30 cellular contexts compared by ENCODE assay signal in the genomic region with DNA sequence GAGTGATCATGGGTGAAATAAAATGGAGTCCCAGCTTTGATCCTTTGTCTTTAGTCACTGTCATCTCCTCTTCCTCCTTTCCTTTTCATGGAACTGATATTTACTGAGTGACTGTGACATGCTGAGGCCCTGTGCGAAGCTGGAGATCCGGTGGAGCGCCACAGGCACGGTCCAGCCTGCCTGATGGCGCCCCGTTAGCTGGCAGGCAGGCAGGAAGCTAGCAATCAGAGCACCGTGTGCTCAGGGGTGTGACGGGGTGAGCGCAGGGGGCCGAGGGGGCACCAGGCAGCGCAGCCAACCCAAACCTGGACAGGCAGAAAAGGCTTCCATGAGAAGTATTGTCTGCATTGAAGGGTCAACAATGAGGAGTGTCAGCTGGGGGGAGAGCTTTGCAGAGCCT.
"Had no signal": no experiment of that assay in that cellular context is flagged by ENCODE, and none has a peak within 500 bp of the region (broad histone marks: within the 10 kb centered on the region; RNA-seq: fewer than 3 reads in every experiment).

No MANE protein-coding gene starts in this region.

- H3K27me3 ChIP-seq: ascending aorta, cardiac muscle cell, SJCRH30 had no signal

- H3K36me3 ChIP-seq: ascending aorta, cardiac muscle cell, SJCRH30 had no signal

- H3K27ac ChIP-seq: ascending aorta, cardiac muscle cell, SJCRH30, SK-N-MC had no signal

- H3K27me3 Mint-ChIP-seq: activated naive CD8-positive, alpha-beta T cell treated with anti-CD3 and anti-CD28 coated beads for 36 hours had no signal

- ATAC-seq: activated CD8-positive, alpha-beta T cell treated with anti-CD3 and anti-CD28 coated beads for 36 hours; activated T-cell treated with anti-CD3 and anti-CD28 coated beads, Interleukin-2, amount 50 U/mL, for 72 hours; activated T-helper 17 cell treated with anti-CD3 and anti-CD28 coated beads, Interleukin-2, amount 50 U/mL, for 72 hours; Panc1 had no signal

- DNase-seq: activated CD4-positive, alpha-beta T cell treated with anti-CD3 and anti-CD28 coated beads, Interleukin-2, amount 10 ng/mL, durations not matched to agents 24 days and 14 days; activated CD4-positive, alpha-beta T cell treated with anti-CD3 and anti-CD28 coated beads, Interleukin-2, amount 50 U/mL, for 4 hours; activated CD8-positive, alpha-beta T cell treated with anti-CD3 and anti-CD28 coated beads for 36 hours; activated effector memory CD4-positive, alpha-beta T cell treated with anti-CD3 and anti-CD28 coated beads, Interleukin-2, amount 50 U/mL, for 16 hours; activated naive CD4-positive, alpha-beta T cell; activated naive CD4-positive, alpha-beta T cell treated with anti-CD3 and anti-CD28 coated beads, Interleukin-2, amount 50 U/mL, for 16 hours; activated naive CD8-positive, alpha-beta T cell treated with anti-CD3 and anti-CD28 coated beads for 36 hours; activated T-cell treated with anti-CD3 and anti-CD28 coated beads, Interleukin-2, amount 50 U/mL, for 1 hour; activated T-cell treated with anti-CD3 and anti-CD28 coated beads, Interleukin-2, amount 50 U/mL, for 72 hours; amygdala; NCI-H1092 treated with DMSO at 0.1 percent for 48 hours; NCI-H1417; NCI-H146; NCI-H187; NCI-H2029 treated with DMSO at 0.1 percent for 48 hours; NCI-H2171 treated with DMSO at 0.1 percent for 48 hours; NCI-H226; NCI-H446 treated with DMSO at 0.1 percent for 48 hours; NCI-H524; NCI-H69; NCI-H82; SHP77; SJCRH30 had no signal

- H3K9me3 ChIP-seq: SJCRH30 had no signal

- H3K27ac Mint-ChIP-seq: activated CD4-positive, alpha-beta T cell treated with anti-CD3 and anti-CD28 coated beads, Interleukin-2, amount 10 ng/mL, durations not matched to agents 24 days and 14 days; activated CD8-positive, alpha-beta T cell treated with anti-CD3 and anti-CD28 coated beads for 36 hours; activated naive CD8-positive, alpha-beta T cell treated with anti-CD3 and anti-CD28 coated beads for 36 hours; activated T-cell treated with anti-CD3 and anti-CD28 coated beads, Interleukin-2, amount 50 U/mL, for 72 hours; activated T-helper 17 cell treated with anti-CD3 and anti-CD28 coated beads, Interleukin-2, amount 50 U/mL, for 72 hours; T-helper 2 cell treated with Interferon-gamma antibody and Interleukin-4, amounts not matched to agents 5 μg/mL and 100 μg/mL, for 36 hours had no signal

- H3K4me3 ChIP-seq: ascending aorta, cardiac muscle cell, SJCRH30, SK-N-MC had no signal

- H3K4me3 Mint-ChIP-seq: activated CD4-positive, alpha-beta T cell treated with anti-CD3 and anti-CD28 coated beads, Interleukin-2, amount 10 ng/mL, durations not matched to agents 24 days and 14 days; activated CD8-positive, alpha-beta T cell treated with anti-CD3 and anti-CD28 coated beads for 36 hours; activated naive CD8-positive, alpha-beta T cell treated with anti-CD3 and anti-CD28 coated beads for 36 hours; activated T-cell treated with anti-CD3 and anti-CD28 coated beads, Interleukin-2, amount 50 U/mL, for 72 hours; activated T-helper 17 cell treated with anti-CD3 and anti-CD28 coated beads, Interleukin-2, amount 50 U/mL, for 72 hours; central memory CD8-positive, alpha-beta T cell; T-helper 2 cell treated with Interferon-gamma antibody and Interleukin-4, amounts not matched to agents 5 μg/mL and 100 μg/mL, for 36 hours had no signal

- H3K4me1 ChIP-seq: ascending aorta had no signal

- H3K4me1 Mint-ChIP-seq: activated CD4-positive, alpha-beta T cell treated with anti-CD3 and anti-CD28 coated beads, Interleukin-2, amount 10 ng/mL, durations not matched to agents 24 days and 14 days; activated naive CD8-positive, alpha-beta T cell treated with anti-CD3 and anti-CD28 coated beads for 36 hours; activated T-helper 17 cell treated with anti-CD3 and anti-CD28 coated beads, Interleukin-2, amount 50 U/mL, for 72 hours; central memory CD8-positive, alpha-beta T cell had no signal

- H3K9me3 Mint-ChIP-seq: activated CD4-positive, alpha-beta T cell treated with anti-CD3 and anti-CD28 coated beads, Interleukin-2, amount 10 ng/mL, durations not matched to agents 24 days and 14 days; activated CD8-positive, alpha-beta T cell treated with anti-CD3 and anti-CD28 coated beads for 36 hours; activated naive CD8-positive, alpha-beta T cell treated with anti-CD3 and anti-CD28 coated beads for 36 hours; activated T-cell treated with anti-CD3 and anti-CD28 coated beads, Interleukin-2, amount 50 U/mL, for 72 hours; activated T-helper 17 cell treated with anti-CD3 and anti-CD28 coated beads, Interleukin-2, amount 50 U/mL, for 72 hours; central memory CD8-positive, alpha-beta T cell; T-helper 2 cell treated with Interferon-gamma antibody and Interleukin-4, amounts not matched to agents 5 μg/mL and 100 μg/mL, for 36 hours had no signal

- H3K36me3 Mint-ChIP-seq: activated naive CD8-positive, alpha-beta T cell treated with anti-CD3 and anti-CD28 coated beads for 36 hours had no signal
